8 cellular contexts compared by ENCODE assay signal in genomic region chr2:119367472-119368099, GRCh38. TPM values are rescaled to one million over a fixed set of nuclear protein-coding genes. Genes with fewer than 3 reads are reported as not detected.
A peak's percentile ranks its signal among the peaks of the same experiment; 100 is the strongest.
DNase-seq lines count a peak whose midpoint lies in the region; ATAC-seq, FAIRE-seq and TF ChIP-seq lines count a peak whose summit lies in the region.

No MANE protein-coding gene starts in this region.

- H3K4me1 ChIP-seq in OCI-LY7 (ENCODE audit: insufficient read depth, low read length, poor library complexity, severe bottlenecking) = peaks cover 32% of the 10 kb centered on the region

- no peak overlapping the region for H2AFZ ChIP-seq in OCI-LY7 (ENCODE audit: low read length)

- H3K36me3 ChIP-seq in OCI-LY7 (ENCODE audit: insufficient read depth, low read length) = peaks cover 51% of the 10 kb centered on the region

- no TSS peak for BruUV-seq in OCI-LY7 (replicated peaks; lab: Mats Ljungman, UMichigan)

- CTCF ChIA-PET in OCI-LY7 (lab: Charles Lee; ENCODE audit: unreplicated experiment) = interaction anchor here (0.6 to 1.3 kb wide), 3 partner anchors 17 to 55 kb away, joined by 3 to 5 read pairs (median 4); no protein-coding TSS in a partner anchor

- TF ChIP-seq CTCF in OCI-LY7 (conservative IDR thresholded peaks at IDR 0.05; ENCODE audit: low read length) (no peak), osteocyte (IDR thresholded peaks at IDR 0.05) (no peak)

- H3K9me2 ChIP-seq in OCI-LY7 (ENCODE audit: insufficient read depth, low read length) = no peaks in the 10 kb centered on the region

- peak; percentile 29 for ATAC-seq in HG02938 (IDR thresholded peaks at IDR 0.05; ENCODE audit: unreplicated experiment)

- peak overlapping the region; percentile 94 for H3K27ac Mint-ChIP-seq in osteocyte (ENCODE audit: unreplicated experiment)

- peaks cover 19% of the 10 kb centered on the region for H3K4me1 Mint-ChIP-seq in osteocyte (ENCODE audit: unreplicated experiment)

- peak overlapping the region; percentile 85 for H3K4me2 ChIP-seq in OCI-LY7 (ENCODE audit: low read length)

- peaks cover 16% of the 10 kb centered on the region; the same call in 1 of the 2 replicates for H4K20me1 ChIP-seq in OCI-LY7 (ENCODE audit: insufficient read depth, low read length)

- no peaks in the 10 kb centered on the region for H3K27me3 Mint-ChIP-seq in osteocyte (ENCODE audit: unreplicated experiment)

- peaks cover 47% of the 10 kb centered on the region for H3K79me2 ChIP-seq in OCI-LY7 (ENCODE audit: insufficient read depth, low read depth, low read length)

- peaks cover 26% of the 10 kb centered on the region for H3K36me3 Mint-ChIP-seq in osteocyte (ENCODE audit: unreplicated experiment)

- no peaks in the 10 kb centered on the region for H3K9me3 Mint-ChIP-seq in osteocyte (ENCODE audit: unreplicated experiment)

- peak overlapping the region; percentile 99 for H3K4me3 Mint-ChIP-seq in osteocyte (ENCODE audit: unreplicated experiment)

- intact Hi-C loops in OCI-LY7 (cut with micrococcal nuclease; ENCODE audit: unreplicated experiment) = loop anchor here (5.0 to 10.0 kb wide), 3 partner anchors 485 to 1313 kb away; no protein-coding TSS in a partner anchor

- FAIRE-seq in urothelium cell line (lab: Jason Lieb, UNC) = no peak

- H3K4me3 ChIP-seq in OCI-LY7 (ENCODE audit: low read depth, low read length, poor library complexity, severe bottlenecking) = peak overlapping the region; percentile 92

- POLR2A ChIA-PET in OCI-LY7 (lab: Charles Lee) = interaction anchor here (0.8 to 6.5 kb wide), 11 partner anchors 14 to 65 kb away, joined by 3 to 124 read pairs (median 3); no protein-coding TSS in a partner anchor

- H3K27ac ChIP-seq in OCI-LY7 (ENCODE audit: low read depth, low read length, poor library complexity, severe bottlenecking) = peak overlapping the region; percentile 64

- DNase-seq in NCI-H748 (lab: John Stamatoyannopoulos, UW; ENCODE audit: unreplicated experiment) = peak; percentile 46
- DNase-seq in NCI-H748 treated with DMSO at 0.1 percent for 48 hours (lab: John Stamatoyannopoulos, UW) = no peak
- peak; percentile 65 for DNase-seq in OCI-LY7 (ENCODE audit: low spot score)
- DNase-seq in activated naive CD4-positive, alpha-beta T cell treated with Interleukin-2 at 50 U/mL for 16 hours = peak; percentile 55
- DNase-seq in glomerular visceral epithelial cell (ENCODE audit: extremely low spot score) = peak; percentile 46
- DNase-seq in osteocyte (ENCODE audit: extremely low spot score, unreplicated experiment) = no peak
- peak; percentile 78 for DNase-seq in urothelium cell line (ENCODE audit: low spot score)

- no peaks in the 10 kb centered on the region for H3K9me3 ChIP-seq in OCI-LY7 (ENCODE audit: low read length)

RNA-seq across cellular contexts. Expression of gene DBI, which starts 0.8 kb away (rescaled TPM):
- total RNA-seq in OCI-LY7 (2014; rRNA removed; shearing (Covaris generic)) = 293 and 348 TPM in 2 replicates
- 309 and 338 TPM in 2 replicates for total RNA-seq in OCI-LY7 (2022)
- 57.7 and 59.2 TPM in 2 replicates for total RNA-seq in osteocyte

RNA-seq across cellular contexts. Expression of gene C2orf76, which starts 1.0 kb away (rescaled TPM):
- total RNA-seq in OCI-LY7 (2014; rRNA removed; shearing (Covaris generic)) = 14.2 and 15.4 TPM in 2 replicates
- total RNA-seq in OCI-LY7 (2022) (17.7 and 22.5 TPM in 2 replicates), osteocyte (11.1 and 11.5 TPM in 2 replicates)

Comparison
In these comparisons a context has a peak if more than half of its experiments do, and no peak if none do; other contexts are left out.
1. DNase-seq: peak in NCI-H748 (single experiment), OCI-LY7 (single experiment), activated naive CD4-positive, alpha-beta T cell treated with Interleukin-2 at 50 U/mL for 16 hours (single experiment), glomerular visceral epithelial cell (single experiment) and urothelium cell line (single experiment); none in NCI-H748 treated with DMSO at 0.1 percent for 48 hours (single experiment) and osteocyte (single experiment).